ENCODE assay signal across 1 cellular context in genomic region chr12:89087876-89088275, GRCh38.
TF ChIP-seq lines count a peak whose summit lies in the region.

No MANE protein-coding gene starts in this region.

TF ChIP-seq in GM23338, 12 proteins besides CTCF, POLR2A, EP300 and RAD21 (continued from another document):
- TF ChIP-seq REST (IDR thresholded peaks at IDR 0.05; ENCODE audit: unreplicated experiment) (no peak), EZH2 (IDR thresholded peaks at IDR 0.05; ENCODE audit: low read depth, unreplicated experiment) (no peak), EZH2phosphoT487 (IDR thresholded peaks at IDR 0.05; ENCODE audit: unreplicated experiment) (no peak), POLR2AphosphoS5 (IDR thresholded peaks at IDR 0.05; ENCODE audit: low read depth) (no peak), JUNB (IDR thresholded peaks at IDR 0.05; ENCODE audit: unreplicated experiment) (no peak), CREB1 (CRISPR knock-in tag; IDR thresholded peaks at IDR 0.05; ENCODE audit: low read depth) (no peak)
- TF ChIP-seq, protein P1, sequence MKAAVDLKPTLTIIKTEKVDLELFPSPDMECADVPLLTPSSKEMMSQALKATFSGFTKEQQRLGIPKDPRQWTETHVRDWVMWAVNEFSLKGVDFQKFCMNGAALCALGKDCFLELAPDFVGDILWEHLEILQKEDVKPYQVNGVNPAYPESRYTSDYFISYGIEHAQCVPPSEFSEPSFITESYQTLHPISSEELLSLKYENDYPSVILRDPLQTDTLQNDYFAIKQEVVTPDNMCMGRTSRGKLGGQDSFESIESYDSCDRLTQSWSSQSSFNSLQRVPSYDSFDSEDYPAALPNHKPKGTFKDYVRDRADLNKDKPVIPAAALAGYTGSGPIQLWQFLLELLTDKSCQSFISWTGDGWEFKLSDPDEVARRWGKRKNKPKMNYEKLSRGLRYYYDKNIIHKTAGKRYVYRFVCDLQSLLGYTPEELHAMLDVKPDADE (IDR thresholded peaks at IDR 0.05): no peak
TF ChIP-seq in GM23338: peak in this region for 1.
